ENCODE assay signal across 1 cellular context in the genomic region with DNA sequence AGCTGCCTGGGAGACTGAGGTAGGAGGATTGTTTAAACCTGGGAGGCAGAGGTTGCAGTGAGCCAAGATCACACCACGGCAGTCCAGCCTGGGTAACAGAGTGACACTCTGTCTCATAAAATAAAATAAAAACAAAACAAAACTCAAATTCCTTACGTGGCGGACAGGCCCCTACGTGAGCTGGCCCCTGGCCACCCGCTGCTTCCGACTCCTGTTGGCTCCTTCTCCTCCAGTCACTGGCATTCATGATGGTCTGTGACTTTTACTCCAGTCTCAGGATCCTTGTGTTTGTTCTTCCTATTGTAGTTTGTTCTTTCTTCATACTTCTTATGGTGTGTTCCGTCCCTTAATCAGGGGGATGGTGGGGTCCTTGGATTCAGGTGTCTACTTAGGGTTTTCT.
TF ChIP-seq lines count a peak whose summit lies in the region.

No MANE protein-coding gene starts in this region.

TF ChIP-seq in HEK293, 187 proteins besides CTCF, POLR2A, EP300 and RAD21 (continued from another document):
- TF ChIP-seq, protein P1, sequence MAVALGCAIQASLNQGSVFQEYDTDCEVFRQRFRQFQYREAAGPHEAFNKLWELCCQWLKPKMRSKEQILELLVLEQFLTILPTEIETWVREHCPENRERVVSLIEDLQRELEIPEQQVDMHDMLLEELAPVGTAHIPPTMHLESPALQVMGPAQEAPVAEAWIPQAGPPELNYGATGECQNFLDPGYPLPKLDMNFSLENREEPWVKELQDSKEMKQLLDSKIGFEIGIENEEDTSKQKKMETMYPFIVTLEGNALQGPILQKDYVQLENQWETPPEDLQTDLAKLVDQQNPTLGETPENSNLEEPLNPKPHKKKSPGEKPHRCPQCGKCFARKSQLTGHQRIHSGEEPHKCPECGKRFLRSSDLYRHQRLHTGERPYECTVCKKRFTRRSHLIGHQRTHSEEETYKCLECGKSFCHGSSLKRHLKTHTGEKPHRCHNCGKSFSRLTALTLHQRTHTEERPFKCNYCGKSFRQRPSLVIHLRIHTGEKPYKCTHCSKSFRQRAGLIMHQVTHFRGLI (tag by site-specific recombination; IDR thresholded peaks at IDR 0.05) = no peak
- TF ChIP-seq GLIS2 (tag by site-specific recombination; IDR thresholded peaks at IDR 0.05) (no peak), ZNF223 (tag by site-specific recombination; IDR thresholded peaks at IDR 0.05) (no peak), ZBTB1 (tag by site-specific recombination; IDR thresholded peaks at IDR 0.05) (no peak), ZIC2 (tag by site-specific recombination; IDR thresholded peaks at IDR 0.05) (peak; percentile 58), BCL11B (tag by site-specific recombination; IDR thresholded peaks at IDR 0.05; ENCODE audit: low read depth) (no peak), ZNF664 (tag by site-specific recombination; IDR thresholded peaks at IDR 0.05) (no peak), ZSCAN23 (tag by site-specific recombination; IDR thresholded peaks at IDR 0.05) (no peak), ZNF146 (tag by site-specific recombination; IDR thresholded peaks at IDR 0.05) (no peak), ZNF580 (tag by site-specific recombination; IDR thresholded peaks at IDR 0.05) (no peak), ZNF416 (tag by site-specific recombination; IDR thresholded peaks at IDR 0.05) (no peak), GLIS1 (tag by site-specific recombination; IDR thresholded peaks at IDR 0.05) (peak; percentile 19; the same call in 1 of the 2 replicates), ZNF324 (tag by site-specific recombination; IDR thresholded peaks at IDR 0.05) (no peak), ZNF623 (tag by site-specific recombination; IDR thresholded peaks at IDR 0.05) (no peak), SCRT2 (tag by site-specific recombination; IDR thresholded peaks at IDR 0.05) (no peak), ZNF600 (tag by site-specific recombination; IDR thresholded peaks at IDR 0.05) (0 out of 2 replicates have a peak, but pooled peaks have one; percentile 49), ZNF501 (tag by site-specific recombination; IDR thresholded peaks at IDR 0.05) (no peak), HOXC10 (CRISPR knock-in tag; IDR thresholded peaks at IDR 0.05) (no peak), ZNF626 (tag by site-specific recombination; IDR thresholded peaks at IDR 0.05) (no peak), ZSCAN5A (tag by site-specific recombination; IDR thresholded peaks at IDR 0.05) (no peak), ZNF654 (tag by site-specific recombination; IDR thresholded peaks at IDR 0.05; ENCODE audit: low read depth) (no peak), ZNF747 (tag by site-specific recombination; IDR thresholded peaks at IDR 0.05) (no peak), OSR2 (tag by site-specific recombination; IDR thresholded peaks at IDR 0.05) (no peak), ZNF18 (tag by site-specific recombination; IDR thresholded peaks at IDR 0.05) (0 out of 2 replicates have a peak, but pooled peaks have one; percentile 56), EGR2 (tag by site-specific recombination; IDR thresholded peaks at IDR 0.05; ENCODE audit: low read depth) (no peak)
- TF ChIP-seq, protein P2, sequence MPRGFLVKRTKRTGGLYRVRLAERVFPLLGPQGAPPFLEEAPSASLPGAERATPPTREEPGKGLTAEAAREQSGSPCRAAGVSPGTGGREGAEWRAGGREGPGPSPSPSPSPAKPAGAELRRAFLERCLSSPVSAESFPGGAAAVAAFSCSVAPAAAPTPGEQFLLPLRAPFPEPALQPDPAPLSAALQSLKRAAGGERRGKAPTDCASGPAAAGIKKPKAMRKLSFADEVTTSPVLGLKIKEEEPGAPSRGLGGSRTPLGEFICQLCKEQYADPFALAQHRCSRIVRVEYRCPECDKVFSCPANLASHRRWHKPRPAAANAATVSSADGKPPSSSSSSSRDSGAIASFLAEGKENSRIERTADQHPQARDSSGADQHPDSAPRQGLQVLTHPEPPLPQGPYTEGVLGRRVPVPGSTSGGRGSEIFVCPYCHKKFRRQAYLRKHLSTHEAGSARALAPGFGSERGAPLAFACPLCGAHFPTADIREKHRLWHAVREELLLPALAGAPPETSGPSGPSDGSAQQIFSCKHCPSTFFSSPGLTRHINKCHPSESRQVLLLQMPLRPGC (tag by site-specific recombination; IDR thresholded peaks at IDR 0.05) = no peak
- TF ChIP-seq, protein P3, sequence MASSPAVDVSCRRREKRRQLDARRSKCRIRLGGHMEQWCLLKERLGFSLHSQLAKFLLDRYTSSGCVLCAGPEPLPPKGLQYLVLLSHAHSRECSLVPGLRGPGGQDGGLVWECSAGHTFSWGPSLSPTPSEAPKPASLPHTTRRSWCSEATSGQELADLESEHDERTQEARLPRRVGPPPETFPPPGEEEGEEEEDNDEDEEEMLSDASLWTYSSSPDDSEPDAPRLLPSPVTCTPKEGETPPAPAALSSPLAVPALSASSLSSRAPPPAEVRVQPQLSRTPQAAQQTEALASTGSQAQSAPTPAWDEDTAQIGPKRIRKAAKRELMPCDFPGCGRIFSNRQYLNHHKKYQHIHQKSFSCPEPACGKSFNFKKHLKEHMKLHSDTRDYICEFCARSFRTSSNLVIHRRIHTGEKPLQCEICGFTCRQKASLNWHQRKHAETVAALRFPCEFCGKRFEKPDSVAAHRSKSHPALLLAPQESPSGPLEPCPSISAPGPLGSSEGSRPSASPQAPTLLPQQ (tag by site-specific recombination; IDR thresholded peaks at IDR 0.05) = no peak
TF ChIP-seq in HEK293: peak in this region for 4.
